Comparison of ENCODE assay signal across 11 cellular contexts in genomic region chr1:1233567-1233892, GRCh38. TPM values are rescaled to one million over a fixed set of nuclear protein-coding genes. Genes with fewer than 3 reads are reported as not detected.
A peak's percentile ranks its signal among the peaks of the same experiment; 100 is the strongest.
DNase-seq lines count a peak whose midpoint lies in the region; ATAC-seq and TF ChIP-seq lines count a peak whose summit lies in the region.
"Had no signal": no experiment of that assay in that cellular context is flagged by ENCODE, and none has a peak within 500 bp of the region (broad histone marks: within the 10 kb centered on the region; RNA-seq: fewer than 3 reads in every experiment).

No MANE protein-coding gene starts in this region.

- no peaks in the 10 kb centered on the region for H3K9me3 ChIP-seq in uterus
- H3K9me3 ChIP-seq: esophagus muscularis mucosa had no signal

- intact Hi-C loops in Calu3 (cut with micrococcal nuclease; ENCODE audit: unreplicated experiment) = loop anchor here (10.0 kb wide), 1 partner anchor 69 kb away; no protein-coding TSS in a partner anchor
- intact Hi-C loops in activated CD8-positive, alpha-beta T cell treated with anti-CD3 and anti-CD28 coated beads for 36 hours (cut with micrococcal nuclease) = no loop called here
- intact Hi-C loops in uterus (cut with DNase I; ENCODE audit: low total_unique reads) = loop anchor here (10.0 kb wide), 1 partner anchor 259 kb away; no protein-coding TSS in a partner anchor

- H3K79me2 ChIP-seq in ACC112 (ENCODE audit: control insufficient read depth, insufficient read depth, low read length, unreplicated experiment) = peaks cover 58% of the 10 kb centered on the region

- H3K4me3 ChIP-seq in ACC112 (ENCODE audit: low read depth, low read length) = peak overlapping the region; percentile 78
- no peak overlapping the region for H3K4me3 ChIP-seq in uterus
- H3K4me3 ChIP-seq: cardiac muscle cell had no signal

- TF ChIP-seq CTCF in Calu3 (IDR thresholded peaks at IDR 0.05; ENCODE audit: unreplicated experiment) = no peak
- TF ChIP-seq CTCF in activated CD8-positive, alpha-beta T cell treated with anti-CD3 and anti-CD28 coated beads for 36 hours (IDR thresholded peaks at IDR 0.05) = no peak
- no peak for TF ChIP-seq CTCF in uterus (IDR thresholded peaks at IDR 0.05)

- H3K27ac ChIP-seq in ACC112 (ENCODE audit: low read depth, low read length) (no peak overlapping the region), uterus (no peak overlapping the region)
- H3K27ac ChIP-seq: cardiac muscle cell, esophagus muscularis mucosa had no signal

- BruUV-seq in Calu3 (replicated peaks; lab: Mats Ljungman, UMichigan) = no TSS peak

- ATAC-seq in activated CD8-positive, alpha-beta T cell treated with anti-CD3 and anti-CD28 coated beads for 36 hours = no peak
- no peak for ATAC-seq in memory B cell (ENCODE audit: low read depth)
- ATAC-seq in GM21786 (IDR thresholded peaks at IDR 0.05; ENCODE audit: unreplicated experiment) = no peak
- ATAC-seq in HG03135 (IDR thresholded peaks at IDR 0.05; ENCODE audit: unreplicated experiment) = no peak
- no peak for ATAC-seq in GM19455 (IDR thresholded peaks at IDR 0.05; ENCODE audit: unreplicated experiment)

- peaks cover 17% of the 10 kb centered on the region for H3K4me1 ChIP-seq in ACC112 (ENCODE audit: control insufficient read depth, insufficient read depth, low read length, unreplicated experiment)
- H3K4me1 ChIP-seq in uterus = peaks cover 0 to 36% of the 10 kb centered on the region in 2 donors

- CTCF ChIA-PET in Calu3 (lab: Charles Lee) = no interaction called here
- CTCF ChIA-PET in activated CD8-positive, alpha-beta T cell treated with anti-CD3 and anti-CD28 coated beads for 36 hours (lab: Charles Lee) = no interaction called here

- H3K4me3 Mint-ChIP-seq in Calu3 (ENCODE audit: low read depth, unreplicated experiment) (peak overlapping the region; percentile 36), memory B cell (peak overlapping the region; percentile 77)
- H3K4me3 Mint-ChIP-seq in activated CD8-positive, alpha-beta T cell treated with anti-CD3 and anti-CD28 coated beads for 36 hours = peak overlapping the region; percentile 73

- peaks cover 61% of the 10 kb centered on the region for H3K36me3 Mint-ChIP-seq in Calu3 (ENCODE audit: insufficient read depth, unreplicated experiment)
- H3K36me3 Mint-ChIP-seq in activated CD8-positive, alpha-beta T cell treated with anti-CD3 and anti-CD28 coated beads for 36 hours (ENCODE audit: low read depth) = peaks cover 29% of the 10 kb centered on the region
- peaks cover 5% of the 10 kb centered on the region for H3K36me3 Mint-ChIP-seq in memory B cell

- TF ChIP-seq POLR2A in uterus (IDR thresholded peaks at IDR 0.05) = no peak

- POLR2A ChIA-PET in activated CD8-positive, alpha-beta T cell treated with anti-CD3 and anti-CD28 coated beads for 36 hours (lab: Charles Lee) = interaction anchor here (1.0 kb wide), 1 partner anchor 21 kb away, joined by 4 read pairs; no protein-coding TSS in a partner anchor

- H3K27me3 ChIP-seq in ACC112 (ENCODE audit: insufficient read depth, low read length) (no peaks in the 10 kb centered on the region), uterus (no peaks in the 10 kb centered on the region)
- H3K27me3 ChIP-seq: cardiac muscle cell had no signal

- no peak overlapping the region for H2AFZ ChIP-seq in ACC112 (ENCODE audit: low read length, unreplicated experiment)

- H3K9me3 Mint-ChIP-seq in Calu3 (ENCODE audit: low read depth, unreplicated experiment) (no peaks in the 10 kb centered on the region), memory B cell (no peaks in the 10 kb centered on the region)
- no peaks in the 10 kb centered on the region for H3K9me3 Mint-ChIP-seq in activated CD8-positive, alpha-beta T cell treated with anti-CD3 and anti-CD28 coated beads for 36 hours

- DNase-seq in Calu3 = no peak
- no peak for DNase-seq in activated CD8-positive, alpha-beta T cell treated with anti-CD3 and anti-CD28 coated beads for 36 hours
- no peak for DNase-seq in memory B cell (ENCODE audit: low spot score in 2 of 2)
- no peak for DNase-seq in uterus
- DNase-seq: NCI-H2107 had no signal

- H3K27ac Mint-ChIP-seq in Calu3 (ENCODE audit: unreplicated experiment) (peak overlapping the region; percentile 76), memory B cell (no peak overlapping the region)
- H3K27ac Mint-ChIP-seq in activated CD8-positive, alpha-beta T cell treated with anti-CD3 and anti-CD28 coated beads for 36 hours = peak overlapping the region; percentile 76

- peaks cover 16% of the 10 kb centered on the region for H3K4me1 Mint-ChIP-seq in Calu3 (ENCODE audit: low read depth, unreplicated experiment)
- peaks cover 30% of the 10 kb centered on the region for H3K4me1 Mint-ChIP-seq in activated CD8-positive, alpha-beta T cell treated with anti-CD3 and anti-CD28 coated beads for 36 hours (ENCODE audit: low read depth)
- H3K4me1 Mint-ChIP-seq in memory B cell = peaks cover 21% of the 10 kb centered on the region

- H3K27me3 Mint-ChIP-seq in Calu3 (ENCODE audit: unreplicated experiment) (no peaks in the 10 kb centered on the region), memory B cell (peaks cover 2% of the 10 kb centered on the region)
- H3K27me3 Mint-ChIP-seq in activated CD8-positive, alpha-beta T cell treated with anti-CD3 and anti-CD28 coated beads for 36 hours = no peaks in the 10 kb centered on the region

- peaks cover 18% of the 10 kb centered on the region; the same call in 1 of the 2 replicates for H3K36me3 ChIP-seq in ACC112 (ENCODE audit: insufficient read depth, low read length)
- H3K36me3 ChIP-seq in uterus = no peaks in the 10 kb centered on the region
- H3K36me3 ChIP-seq: cardiac muscle cell had no signal

RNA-seq across cellular contexts. Expression of gene B3GALT6, which starts 1.5 kb away (rescaled TPM):
- total RNA-seq in Calu3 (2022) (23.4 and 25.9 TPM in 2 replicates), uterus (10 to 100 TPM in 3 of 4 donors, 1 to 10 TPM in 1; 1.8 to 23.5 (median 17.6) TPM)
- total RNA-seq in activated CD8-positive, alpha-beta T cell treated with anti-CD3 and anti-CD28 coated beads for 36 hours = 10 to 100 TPM; 13.1 to 14.3 TPM

RNA-seq across cellular contexts. Expression of gene SDF4, which starts 1.7 kb away (rescaled TPM):
- total RNA-seq in Calu3 (2022) (128 and 161 TPM in 2 replicates), uterus (100 to 1,000 TPM in 1 of 4 donors, 10 to 100 TPM in 3; 29.7 to 105 (median 50.3) TPM)
- total RNA-seq in activated CD8-positive, alpha-beta T cell treated with anti-CD3 and anti-CD28 coated beads for 36 hours = 10 to 100 TPM; 81.5 to 87.5 TPM

RNA-seq across cellular contexts. Expression of gene C1QTNF12, which starts 13.0 kb away (rescaled TPM):
- total RNA-seq in Calu3 (2022) = 2.0 and 4.2 TPM in 2 replicates
- total RNA-seq in activated CD8-positive, alpha-beta T cell treated with anti-CD3 and anti-CD28 coated beads for 36 hours = 1 to 10 TPM; 2.6 to 4.9 TPM
- total RNA-seq in uterus = 1 to 10 TPM in 2 of 4 donors, not detected in 2; 3.1 to 8.2 TPM

RNA-seq across cellular contexts. Expression of gene TNFRSF4, which starts 19.6 kb away (rescaled TPM):
- total RNA-seq in Calu3 (2022) = not detected in 2 replicates
- 100 to 1,000 TPM; 137 to 142 TPM for total RNA-seq in activated CD8-positive, alpha-beta T cell treated with anti-CD3 and anti-CD28 coated beads for 36 hours
- 1 to 10 TPM in 2 of 4 donors, not detected in 2; 1.3 to 1.5 TPM for total RNA-seq in uterus
- total RNA-seq: cardiac muscle cell had no signal

RNA-seq across cellular contexts. Expression of gene TNFRSF18, which starts 27.1 kb away (rescaled TPM):
- total RNA-seq in Calu3 (2022) = 0.66 TPM in 1 of 2 replicates, not detected in the other
- 100 to 1,000 TPM; 126 to 135 TPM for total RNA-seq in activated CD8-positive, alpha-beta T cell treated with anti-CD3 and anti-CD28 coated beads for 36 hours
- total RNA-seq in uterus = 1 to 10 TPM in 1 of 4 donors, under 1 TPM in 1, not detected in 2; 0.37 to 2.6 TPM
- total RNA-seq: cardiac muscle cell had no signal
